Comparison of ENCODE assay signal across 1 cellular context in the genomic region with DNA sequence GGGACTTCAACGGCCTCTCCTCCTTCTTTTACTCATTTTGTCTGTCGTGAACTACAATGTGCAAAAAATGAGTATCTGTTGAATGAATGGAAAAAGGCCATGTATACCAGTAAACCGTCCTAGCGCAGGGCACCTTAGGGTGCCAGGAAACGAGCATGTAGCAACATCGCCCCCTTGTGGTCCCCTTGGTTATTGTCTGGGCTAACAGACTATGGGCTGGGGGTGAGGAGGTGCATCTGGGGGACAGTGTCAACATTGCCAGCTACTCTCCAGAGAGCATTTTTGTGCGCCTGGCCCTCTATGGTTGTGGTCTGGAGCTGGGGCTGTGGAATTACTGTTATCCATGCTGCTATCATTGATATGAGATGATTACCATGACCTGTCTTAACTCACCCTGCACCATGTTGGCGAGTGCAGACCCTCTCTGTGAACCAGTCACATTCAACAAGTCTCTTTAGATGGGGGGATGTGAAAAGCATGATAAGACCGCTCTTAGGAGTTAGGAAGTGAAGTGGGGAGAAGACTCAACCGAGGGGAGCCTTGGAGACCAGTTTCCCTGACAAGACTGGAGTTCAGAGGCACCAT.
TF ChIP-seq lines count a peak whose summit lies in the region.

No MANE protein-coding gene starts in this region.

TF ChIP-seq in K562, 482 proteins besides CTCF, POLR2A, EP300 and RAD21 (continued from another document):
- TF ChIP-seq SNRNP70 (optimal IDR thresholded peaks at IDR 0.05; ENCODE audit: low read depth, low read length) (no peak), PHTF2 (CRISPR knock-in tag; IDR thresholded peaks at IDR 0.05) (no peak), MEIS2 (IDR thresholded peaks at IDR 0.05; ENCODE audit: partially characterized antibody) (no peak), RNF2 (IDR thresholded peaks at IDR 0.05) (no peak), HNRNPUL1 (IDR thresholded peaks at IDR 0.05; ENCODE audit: low read length) (no peak), E2F1 (CRISPR knock-in tag; IDR thresholded peaks at IDR 0.05) (no peak), PTTG1 (tag; IDR thresholded peaks at IDR 0.05; ENCODE audit: low read depth) (no peak), RBM25 (IDR thresholded peaks at IDR 0.05; ENCODE audit: low read depth, low read length, severe bottlenecking) (no peak), CBFB (CRISPR knock-in tag; IDR thresholded peaks at IDR 0.05) (no peak), SMARCA5 (IDR thresholded peaks at IDR 0.05) (no peak), JUND (IDR thresholded peaks at IDR 0.05; ENCODE audit: borderline replicate concordance, low read depth, low read length) (no peak; the same call in 1 of the 2 replicates), JUND (tag; IDR thresholded peaks at IDR 0.05; ENCODE audit: borderline replicate concordance, low read depth, low read length) (no peak), BCOR (IDR thresholded peaks at IDR 0.05) (no peak), SMC3 (conservative IDR thresholded peaks at IDR 0.05; ENCODE audit: insufficient read depth, low read depth, low read length) (peak; percentile 96), KLF10 (CRISPR knock-in tag; IDR thresholded peaks at IDR 0.05) (no peak), TEAD1 (CRISPR knock-in tag; IDR thresholded peaks at IDR 0.05) (no peak), FOXJ2 (tag; IDR thresholded peaks at IDR 0.05) (no peak), TRIM28 (IDR thresholded peaks at IDR 0.05) (no peak), ZNF778 (CRISPR knock-in tag; IDR thresholded peaks at IDR 0.05) (no peak), ARID2 (IDR thresholded peaks at IDR 0.05) (peak; percentile 36; the same call in 1 of the 2 replicates), BACH1 (tag; IDR thresholded peaks at IDR 0.05) (no peak), GATAD2A (IDR thresholded peaks at IDR 0.05) (no peak), MTA1 (IDR thresholded peaks at IDR 0.05; ENCODE audit: borderline replicate concordance) (no peak), TRIM24 (IDR thresholded peaks at IDR 0.05) (no peak), ZMIZ1 (IDR thresholded peaks at IDR 0.05; ENCODE audit: low read depth in 2 of 2, low read length in 2 of 2) (0 out of 4 replicates have a peak, but pooled peaks of 1 of the 2 experiments have one; percentile 12), GTF2A2 (tag; IDR thresholded peaks at IDR 0.05) (no peak), ZNF239 (CRISPR knock-in tag; IDR thresholded peaks at IDR 0.05) (no peak)
- TF ChIP-seq, protein P1, sequence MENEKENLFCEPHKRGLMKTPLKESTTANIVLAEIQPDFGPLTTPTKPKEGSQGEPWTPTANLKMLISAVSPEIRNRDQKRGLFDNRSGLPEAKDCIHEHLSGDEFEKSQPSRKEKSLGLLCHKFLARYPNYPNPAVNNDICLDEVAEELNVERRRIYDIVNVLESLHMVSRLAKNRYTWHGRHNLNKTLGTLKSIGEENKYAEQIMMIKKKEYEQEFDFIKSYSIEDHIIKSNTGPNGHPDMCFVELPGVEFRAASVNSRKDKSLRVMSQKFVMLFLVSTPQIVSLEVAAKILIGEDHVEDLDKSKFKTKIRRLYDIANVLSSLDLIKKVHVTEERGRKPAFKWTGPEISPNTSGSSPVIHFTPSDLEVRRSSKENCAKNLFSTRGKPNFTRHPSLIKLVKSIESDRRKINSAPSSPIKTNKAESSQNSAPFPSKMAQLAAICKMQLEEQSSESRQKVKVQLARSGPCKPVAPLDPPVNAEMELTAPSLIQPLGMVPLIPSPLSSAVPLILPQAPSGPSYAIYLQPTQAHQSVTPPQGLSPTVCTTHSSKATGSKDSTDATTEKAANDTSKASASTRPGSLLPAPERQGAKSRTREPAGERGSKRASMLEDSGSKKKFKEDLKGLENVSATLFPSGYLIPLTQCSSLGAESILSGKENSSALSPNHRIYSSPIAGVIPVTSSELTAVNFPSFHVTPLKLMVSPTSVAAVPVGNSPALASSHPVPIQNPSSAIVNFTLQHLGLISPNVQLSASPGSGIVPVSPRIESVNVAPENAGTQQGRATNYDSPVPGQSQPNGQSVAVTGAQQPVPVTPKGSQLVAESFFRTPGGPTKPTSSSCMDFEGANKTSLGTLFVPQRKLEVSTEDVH (IDR thresholded peaks at IDR 0.05; ENCODE audit: low read depth, partially characterized antibody) = no peak
